In the genomic region with DNA sequence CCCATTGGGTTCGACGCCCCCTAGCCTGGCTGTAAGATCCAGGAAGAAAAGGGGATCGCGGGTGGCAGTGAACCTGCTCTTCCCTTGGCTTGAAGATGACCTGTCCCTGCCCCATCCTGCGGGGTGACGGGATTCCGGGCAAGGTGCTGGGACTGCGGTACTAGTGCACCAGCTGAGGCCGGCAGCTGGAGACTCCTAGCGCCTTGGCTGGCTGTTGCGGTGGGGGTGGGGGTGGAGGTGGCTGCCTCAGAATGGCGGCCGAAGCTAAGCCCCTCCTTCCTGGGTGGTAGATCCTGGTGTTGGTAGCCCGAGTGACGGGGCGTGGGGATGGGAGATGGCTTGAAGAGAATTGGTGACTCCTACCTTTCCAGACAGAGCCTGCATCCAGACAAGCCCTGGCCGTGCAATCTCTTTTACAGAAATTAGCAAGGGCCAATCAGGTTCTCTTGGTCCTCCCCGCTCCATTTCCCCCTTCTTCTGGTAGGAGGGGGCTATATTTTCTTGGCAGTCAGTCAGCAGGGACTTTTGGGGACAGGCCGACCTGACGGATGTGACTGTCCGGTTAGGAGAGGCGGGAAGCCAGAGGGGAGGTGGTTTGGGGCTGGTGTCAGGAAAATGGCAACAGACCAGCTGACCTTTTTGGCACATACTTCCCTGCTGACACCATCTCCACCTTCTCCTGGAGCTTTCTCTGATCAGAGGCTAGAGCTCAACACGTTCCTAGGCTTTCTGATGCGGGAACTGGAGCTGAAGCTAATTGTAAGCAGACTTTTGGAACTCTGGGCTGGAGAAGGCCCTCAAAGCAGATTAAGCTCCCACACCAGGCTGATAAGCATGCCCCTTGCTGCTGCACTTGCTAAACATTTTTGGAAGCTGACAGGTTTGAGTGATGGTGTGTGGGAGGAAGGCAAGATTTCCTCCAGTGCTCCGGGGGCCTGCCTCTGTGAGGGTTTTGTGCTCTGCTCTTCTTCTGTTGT, we compare ENCODE assay signal across 8 cellular contexts. TPM values are rescaled to one million over a fixed set of nuclear protein-coding genes. Genes with fewer than 3 reads are reported as not detected.
DNase-seq lines count a peak whose midpoint lies in the region; ATAC-seq, FAIRE-seq and TF ChIP-seq lines count a peak whose summit lies in the region.

No MANE protein-coding gene starts in this region.

- H3K9me3 ChIP-seq in SK-N-SH, result no peaks in the 10 kb centered on the region
- H3K9me3 ChIP-seq in esophagus squamous epithelium, result no peaks in the 10 kb centered on the region

- peak overlapping the region; percentile 90 for H3K4me2 ChIP-seq in SK-N-SH

- POLR2A ChIA-PET in SK-N-SH (lab: Yijun Ruan, JAX), result interaction anchor here (0.6 to 2.4 kb wide), 14 partner anchors 9 to 155 kb away, joined by 3 to 22 read pairs (median 6); no protein-coding TSS in a partner anchor

- FAIRE-seq in H54 (lab: Jason Lieb, UNC), result no peak

- H3K27ac ChIP-seq in SK-N-SH (ENCODE audit: low read depth in 2 of 2, low read length in 1 of 2) (peak overlapping the region; percentile 91 to 99), esophagus squamous epithelium (peak overlapping the region; percentile 36 to 97 (median 94))

- no peaks in the 10 kb centered on the region for H3K36me3 Mint-ChIP-seq in natural killer cell treated with Interleukin-12 subunit alpha and Interleukin-12 subunit beta and Interleukin-15 and Interleukin-18, amount 100 ng/mL, for 72 hours

- intact Hi-C loops in esophagus squamous epithelium (cut with DNase I), result no loop called here

- H4K20me1 ChIP-seq in SK-N-SH (ENCODE audit: insufficient read depth), result peaks cover 52% of the 10 kb centered on the region

- TF ChIP-seq CTCF in SK-N-SH (IDR thresholded peaks at IDR 0.05) (no peak), esophagus squamous epithelium (IDR thresholded peaks at IDR 0.05) (no peak)

- peaks cover 15 to 25% of the 10 kb centered on the region in 2 donors for H3K4me1 Mint-ChIP-seq in natural killer cell treated with Interleukin-12 subunit alpha and Interleukin-12 subunit beta and Interleukin-15 and Interleukin-18, amount 100 ng/mL, for 72 hours (ENCODE audit: low read depth in 2 of 2)

- CTCF ChIA-PET in SK-N-SH (lab: Yijun Ruan, JAX), result interaction anchor here (0.6 to 10.8 kb wide), 17 partner anchors 9 to 632 kb away, joined by 3 to 91 read pairs (median 3); no protein-coding TSS in a partner anchor

- no peaks in the 10 kb centered on the region for H3K27me3 ChIP-seq in SK-N-SH (ENCODE audit: insufficient read depth)
- H3K27me3 ChIP-seq in esophagus squamous epithelium, result peaks cover 0 to 29% (median 7%) of the 10 kb centered on the region in 4 donors

- DNase-seq in H54 (ENCODE audit: insufficient read length, low spot score), result peak; percentile 40
- DNase-seq in SK-N-SH, result peak; percentile 76
- DNase-seq in esophagus squamous epithelium (lab: John Stamatoyannopoulos, UW), result no peak
- no peak for DNase-seq in natural killer cell treated with Interleukin-12 subunit alpha and Interleukin-12 subunit beta and Interleukin-15 and Interleukin-18, amount 100 ng/mL, for 72 hours (ENCODE audit: low spot score)
- DNase-seq in GM19240 (ENCODE audit: insufficient read length, low spot score), result no peak
- DNase-seq in NCI-H345 treated with DMSO at 0.1 percent for 48 hours (lab: John Stamatoyannopoulos, UW; ENCODE audit: unreplicated experiment), result no peak

- H3K9me3 Mint-ChIP-seq in natural killer cell treated with Interleukin-12 subunit alpha and Interleukin-12 subunit beta and Interleukin-15 and Interleukin-18, amount 100 ng/mL, for 72 hours, result no peaks in the 10 kb centered on the region

- no peaks in the 10 kb centered on the region for H3K9me2 ChIP-seq in SK-N-SH

- H3K79me2 ChIP-seq in SK-N-SH (ENCODE audit: insufficient read depth), result peaks cover 88% of the 10 kb centered on the region

- TF ChIP-seq POLR2A in H54 (IDR thresholded peaks at IDR 0.05; ENCODE audit: low read depth, low read length) (no peak), esophagus squamous epithelium (IDR thresholded peaks at IDR 0.05) (no peak)

- peak in 1 of 2 experiments; percentile 41; a peak in 1 of 4 replicates for TF ChIP-seq EP300 in SK-N-SH (IDR thresholded peaks at IDR 0.05; ENCODE audit: borderline replicate concordance in 1 of 2, low read depth in 1 of 2, low read length in 1 of 2)

- TF ChIP-seq RAD21 in SK-N-SH (IDR thresholded peaks at IDR 0.05; ENCODE audit: low read length), result no peak

- peak overlapping the region; percentile 80 for H3K4me3 ChIP-seq in SK-N-SH (ENCODE audit: low read depth in 2 of 2, low read length in 1 of 2)
- H3K4me3 ChIP-seq in esophagus squamous epithelium, result peak overlapping the region; percentile 50 to 80 (median 66)

- peaks cover 18% of the 10 kb centered on the region for H3F3A ChIP-seq in SK-N-SH (replicated peaks; ENCODE audit: insufficient read depth)

- H3K9ac ChIP-seq in SK-N-SH, result peak overlapping the region; percentile 87

- ATAC-seq in natural killer cell treated with Interleukin-12 subunit alpha and Interleukin-12 subunit beta and Interleukin-15 and Interleukin-18, amount 100 ng/mL, for 72 hours, result no peak
- ATAC-seq in HG03378 (IDR thresholded peaks at IDR 0.05; ENCODE audit: unreplicated experiment) (no peak), GM21529 (IDR thresholded peaks at IDR 0.05; ENCODE audit: unreplicated experiment) (no peak)

- 10% methylated on average over 17 of the region's 25 CpGs for WGBS in SK-N-SH (ENCODE audit: low lambda C conversion rate)
- 14 to 28% methylated on average over 13 to 16 of the region's 25 CpGs for WGBS in esophagus squamous epithelium, 2 donors

- H3K4me3 Mint-ChIP-seq in natural killer cell treated with Interleukin-12 subunit alpha and Interleukin-12 subunit beta and Interleukin-15 and Interleukin-18, amount 100 ng/mL, for 72 hours, result peak overlapping the region; percentile 70

- H3K27me3 Mint-ChIP-seq in natural killer cell treated with Interleukin-12 subunit alpha and Interleukin-12 subunit beta and Interleukin-15 and Interleukin-18, amount 100 ng/mL, for 72 hours, result peaks cover 34 to 44% of the 10 kb centered on the region in 2 donors

- no peak overlapping the region for H2AFZ ChIP-seq in SK-N-SH (ENCODE audit: low read depth)

- H3K4me1 ChIP-seq in SK-N-SH (ENCODE audit: control insufficient read depth in 1 of 2, insufficient read depth in 2 of 2, low read depth in 1 of 2, low read length in 1 of 2) (peaks cover 8 to 65% of the 10 kb centered on the region in 2 experiments), esophagus squamous epithelium (peaks cover 19 to 54% (median 23%) of the 10 kb centered on the region in 3 donors)

- H3K36me3 ChIP-seq in SK-N-SH (replicated peaks in 1 of 2; ENCODE audit: control insufficient read depth in 1 of 2, insufficient read depth in 2 of 2, low read length in 1 of 2) (peaks cover 0 to 11% of the 10 kb centered on the region in 2 experiments), esophagus squamous epithelium (no peaks in the 10 kb centered on the region)

- H3K27ac Mint-ChIP-seq in natural killer cell treated with Interleukin-12 subunit alpha and Interleukin-12 subunit beta and Interleukin-15 and Interleukin-18, amount 100 ng/mL, for 72 hours, result no peak overlapping the region

TF ChIP-seq in SK-N-SH, 30 proteins besides CTCF, POLR2A, EP300 and RAD21 (continues in another document):
- TF ChIP-seq, protein P1, sequence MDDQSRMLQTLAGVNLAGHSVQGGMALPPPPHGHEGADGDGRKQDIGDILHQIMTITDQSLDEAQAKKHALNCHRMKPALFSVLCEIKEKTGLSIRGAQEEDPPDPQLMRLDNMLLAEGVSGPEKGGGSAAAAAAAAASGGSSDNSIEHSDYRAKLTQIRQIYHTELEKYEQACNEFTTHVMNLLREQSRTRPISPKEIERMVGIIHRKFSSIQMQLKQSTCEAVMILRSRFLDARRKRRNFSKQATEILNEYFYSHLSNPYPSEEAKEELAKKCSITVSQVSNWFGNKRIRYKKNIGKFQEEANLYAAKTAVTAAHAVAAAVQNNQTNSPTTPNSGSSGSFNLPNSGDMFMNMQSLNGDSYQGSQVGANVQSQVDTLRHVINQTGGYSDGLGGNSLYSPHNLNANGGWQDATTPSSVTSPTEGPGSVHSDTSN (IDR thresholded peaks at IDR 0.05), result no peak; the same call in 1 of the 2 replicates
- TF ChIP-seq SIN3A (IDR thresholded peaks at IDR 0.05; ENCODE audit: borderline replicate concordance, low read depth, low read length) (peak; percentile 53; the same call in 1 of the 2 replicates), POLR2AphosphoS5 (IDR thresholded peaks at IDR 0.05; ENCODE audit: low read depth, low read length) (no peak), GATA2 (CRISPR knock-in tag; IDR thresholded peaks at IDR 0.05) (0 out of 2 replicates have a peak, but pooled peaks have one; percentile 31), RCOR1 (IDR thresholded peaks at IDR 0.05; ENCODE audit: low read length) (no peak), CHD2 (IDR thresholded peaks at IDR 0.05; ENCODE audit: low read length, partially characterized antibody) (peak; percentile 30)
- TF ChIP-seq, protein P2, sequence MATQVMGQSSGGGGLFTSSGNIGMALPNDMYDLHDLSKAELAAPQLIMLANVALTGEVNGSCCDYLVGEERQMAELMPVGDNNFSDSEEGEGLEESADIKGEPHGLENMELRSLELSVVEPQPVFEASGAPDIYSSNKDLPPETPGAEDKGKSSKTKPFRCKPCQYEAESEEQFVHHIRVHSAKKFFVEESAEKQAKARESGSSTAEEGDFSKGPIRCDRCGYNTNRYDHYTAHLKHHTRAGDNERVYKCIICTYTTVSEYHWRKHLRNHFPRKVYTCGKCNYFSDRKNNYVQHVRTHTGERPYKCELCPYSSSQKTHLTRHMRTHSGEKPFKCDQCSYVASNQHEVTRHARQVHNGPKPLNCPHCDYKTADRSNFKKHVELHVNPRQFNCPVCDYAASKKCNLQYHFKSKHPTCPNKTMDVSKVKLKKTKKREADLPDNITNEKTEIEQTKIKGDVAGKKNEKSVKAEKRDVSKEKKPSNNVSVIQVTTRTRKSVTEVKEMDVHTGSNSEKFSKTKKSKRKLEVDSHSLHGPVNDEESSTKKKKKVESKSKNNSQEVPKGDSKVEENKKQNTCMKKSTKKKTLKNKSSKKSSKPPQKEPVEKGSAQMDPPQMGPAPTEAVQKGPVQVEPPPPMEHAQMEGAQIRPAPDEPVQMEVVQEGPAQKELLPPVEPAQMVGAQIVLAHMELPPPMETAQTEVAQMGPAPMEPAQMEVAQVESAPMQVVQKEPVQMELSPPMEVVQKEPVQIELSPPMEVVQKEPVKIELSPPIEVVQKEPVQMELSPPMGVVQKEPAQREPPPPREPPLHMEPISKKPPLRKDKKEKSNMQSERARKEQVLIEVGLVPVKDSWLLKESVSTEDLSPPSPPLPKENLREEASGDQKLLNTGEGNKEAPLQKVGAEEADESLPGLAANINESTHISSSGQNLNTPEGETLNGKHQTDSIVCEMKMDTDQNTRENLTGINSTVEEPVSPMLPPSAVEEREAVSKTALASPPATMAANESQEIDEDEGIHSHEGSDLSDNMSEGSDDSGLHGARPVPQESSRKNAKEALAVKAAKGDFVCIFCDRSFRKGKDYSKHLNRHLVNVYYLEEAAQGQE (IDR thresholded peaks at IDR 0.05; ENCODE audit: low read depth, low read length), result no peak

RNA-seq across cellular contexts. Expression of a gene that starts 2.0 kb away (rescaled TPM):
- 19.0 and 26.2 TPM in 2 replicates for polyA plus RNA-seq in SK-N-SH (2012; rRNA removed)
- polyA plus RNA-seq in SK-N-SH (2012; cell fraction: cytosol; rRNA removed), result 12.8 and 16.1 TPM in 2 replicates
- polyA plus RNA-seq in SK-N-SH (2012; cell fraction: nucleus; rRNA removed), result 106 and 129 TPM in 2 replicates
- 10 to 100 TPM in 3 of 4 donors, 1 to 10 TPM in 1; 4.9 to 19.1 (median 14.6) TPM for total RNA-seq in esophagus squamous epithelium
- under 1 TPM; 0.31 to 0.67 TPM for total RNA-seq in natural killer cell treated with Interleukin-12 subunit alpha and Interleukin-12 subunit beta and Interleukin-15 and Interleukin-18, amount 100 ng/mL, for 72 hours

Comparison
In these comparisons a context has a peak if more than half of its experiments do, and no peak if none do; other contexts are left out.
1. DNase-seq: peak in H54 (single experiment) and SK-N-SH (single experiment); none in esophagus squamous epithelium (single experiment), natural killer cell treated with Interleukin-12 subunit alpha and Interleukin-12 subunit beta and Interleukin-15 and Interleukin-18, amount 100 ng/mL, for 72 hours (single experiment), GM19240 (single experiment) and NCI-H345 treated with DMSO at 0.1 percent for 48 hours (single experiment).